14 cellular contexts compared by ENCODE assay signal in genomic region chr4:139956436-139957107, GRCh38.
DNase-seq lines count a peak whose midpoint lies in the region; ATAC-seq, FAIRE-seq and TF ChIP-seq lines count a peak whose summit lies in the region.
"Had no signal": no experiment of that assay in that cellular context is flagged by ENCODE, and none has a peak within 500 bp of the region (broad histone marks: within the 10 kb centered on the region; RNA-seq: fewer than 3 reads in every experiment).

No MANE protein-coding gene starts in this region.

- peak overlapping the region in 5 of 10 donors; percentile 3 to 32 (median 24) for H3K4me3 ChIP-seq in heart right ventricle
- no peak overlapping the region for H3K4me3 ChIP-seq in pancreas
- H3K4me3 ChIP-seq: GM12878 had no signal

- FAIRE-seq in pancreas (lab: Jason Lieb, UNC) (no peak), H54 (lab: Jason Lieb, UNC) (no peak)
- FAIRE-seq: GM12878 had no signal

- DNase-seq in COLO829 (ENCODE audit: low spot score) = peak; percentile 66
- DNase-seq in astrocyte of the hippocampus (ENCODE audit: low read depth, low spot score) = peak; percentile 63
- DNase-seq in heart right ventricle = peak in 1 of 2 donors; percentile 34
- no peak for DNase-seq in pancreas
- no peak for DNase-seq in foreskin keratinocyte
- no peak for DNase-seq in H54 (ENCODE audit: insufficient read length, low spot score)
- no peak for DNase-seq in amniotic stem cell (lab: John Stamatoyannopoulos, UW)
- DNase-seq: DMS79 treated with DMSO at 0.1 percent for 48 hours, NCI-H187 treated with DMSO at 0.1 percent for 48 hours, NCI-H748 treated with DMSO at 0.1 percent for 48 hours had no signal

- H3K4me1 ChIP-seq in heart right ventricle (peaks cover 0 to 29% (median 17%) of the 10 kb centered on the region in 9 donors), pancreas (peaks cover 0 to 3% (median under 1%) of the 10 kb centered on the region in 3 donors), foreskin keratinocyte (no peaks in the 10 kb centered on the region)

- no peaks in the 10 kb centered on the region for H3K36me3 ChIP-seq in heart right ventricle
- H3K36me3 ChIP-seq in pancreas = no peaks in the 10 kb centered on the region

- TF ChIP-seq CTCF in heart right ventricle (IDR thresholded peaks at IDR 0.05) = no peak
- TF ChIP-seq CTCF in pancreas (IDR thresholded peaks at IDR 0.05) = no peak
- no peak for TF ChIP-seq CTCF in foreskin keratinocyte (conservative IDR thresholded peaks at IDR 0.05)

- intact Hi-C loops in heart right ventricle (cut with DNase I) (loop anchor here in 1 of 10 donors (5.0 kb wide), 1 partner anchor 34 kb away; no protein-coding TSS in a partner anchor), pancreas (cut with DNase I) (no loop called here)

- 42 to 52% methylated on average over 7 of the region's 7 CpGs for WGBS in heart right ventricle, 2 donors
- 63 to 65% methylated on average over 7 of the region's 7 CpGs for WGBS in pancreas, 2 donors

- peak overlapping the region in 3 of 10 donors; percentile 1 to 29 (median 6) for H3K27ac ChIP-seq in heart right ventricle
- no peak overlapping the region for H3K27ac ChIP-seq in pancreas
- no peak overlapping the region for H3K27ac ChIP-seq in foreskin keratinocyte
- H3K27ac ChIP-seq: KMS-11 had no signal

- ATAC-seq in heart right ventricle = peak in 7 of 8 donors; percentile 34 to 73 (median 67)
- ATAC-seq in pancreas = peak in 3 of 4 donors; percentile 43 to 61 (median 55)
- no peak for ATAC-seq in GM18505 (IDR thresholded peaks at IDR 0.05; ENCODE audit: unreplicated experiment)
- no peak for ATAC-seq in foreskin keratinocyte
- ATAC-seq: activated naive CD4-positive, alpha-beta T cell treated with anti-CD3 and anti-CD28 coated beads, Interleukin-2, amount 50 U/mL, for 72 hours; GM12878 had no signal

- no peak for TF ChIP-seq POLR2A in GM18505 (IDR thresholded peaks at IDR 0.05; ENCODE audit: borderline replicate concordance, extremely low read depth, insufficient read depth, insufficient read length)
- no peak for TF ChIP-seq POLR2A in H54 (IDR thresholded peaks at IDR 0.05; ENCODE audit: low read depth, low read length)

- no peaks in the 10 kb centered on the region for H3K27me3 ChIP-seq in heart right ventricle
- no peaks in the 10 kb centered on the region for H3K27me3 ChIP-seq in pancreas
- peaks cover 27% of the 10 kb centered on the region for H3K27me3 ChIP-seq in foreskin keratinocyte

- H3K9me3 ChIP-seq in heart right ventricle (no peaks in the 10 kb centered on the region), pancreas (no peaks in the 10 kb centered on the region)

Comparison
In these comparisons a context has a peak if more than half of its experiments do, and no peak if none do; other contexts are left out.
1. DNase-seq: peak in COLO829 (single experiment) and astrocyte of the hippocampus (single experiment); none in pancreas (0 of 6), foreskin keratinocyte (0 of 2), H54 (single experiment) and amniotic stem cell (single experiment).
2. ATAC-seq: peak in heart right ventricle (7 of 8) and pancreas (3 of 4); none in GM18505 (single experiment) and foreskin keratinocyte (single experiment).